ENCODE assay signal across 8 cellular contexts in genomic region chr6:49409951-49410542, GRCh38. TPM values are rescaled to one million over a fixed set of nuclear protein-coding genes. Genes with fewer than 3 reads are reported as not detected.
DNase-seq lines count a peak whose midpoint lies in the region; ATAC-seq, FAIRE-seq and TF ChIP-seq lines count a peak whose summit lies in the region.

No MANE protein-coding gene starts in this region.

- no peak overlapping the region for H3K27ac ChIP-seq in ACC112 (ENCODE audit: low read depth, low read length)
- no peak overlapping the region for H3K27ac ChIP-seq in iPS DF 6.9 (ENCODE audit: low read length)
- no peak overlapping the region for H3K27ac ChIP-seq in spleen

- TF ChIP-seq POLR2A in spleen (IDR thresholded peaks at IDR 0.05) = no peak

- no peaks in the 10 kb centered on the region for H3K79me2 ChIP-seq in ACC112 (ENCODE audit: control insufficient read depth, insufficient read depth, low read length, unreplicated experiment)

- in situ Hi-C loops in astrocyte of the spinal cord (cut with HindIII; ENCODE audit: low sequenced_read_pairs) = no loop called here

- no peaks in the 10 kb centered on the region for H3K27me3 ChIP-seq in ACC112 (ENCODE audit: insufficient read depth, low read length)
- H3K27me3 ChIP-seq in iPS DF 6.9 (ENCODE audit: control insufficient read depth, insufficient read depth, low read length) = no peaks in the 10 kb centered on the region; the same call in 1 of the 2 replicates
- no peaks in the 10 kb centered on the region for H3K27me3 ChIP-seq in spleen (replicated peaks in 1 of 7)

- intact Hi-C loops in spleen (cut with DNase I; ENCODE audit: low total_unique reads) = no loop called here

- no peaks in the 10 kb centered on the region for H3K4me1 ChIP-seq in ACC112 (ENCODE audit: control insufficient read depth, insufficient read depth, low read length, unreplicated experiment)
- H3K4me1 ChIP-seq in iPS DF 6.9 (ENCODE audit: control insufficient read depth, insufficient read depth, low read length) = peaks cover 1% of the 10 kb centered on the region; the same call in 1 of the 2 replicates
- H3K4me1 ChIP-seq in spleen = no peaks in the 10 kb centered on the region

- no peaks in the 10 kb centered on the region for H3K36me3 ChIP-seq in ACC112 (ENCODE audit: insufficient read depth, low read length)
- H3K36me3 ChIP-seq in iPS DF 6.9 (ENCODE audit: control insufficient read depth, insufficient read depth, low read length) = no peaks in the 10 kb centered on the region
- no peaks in the 10 kb centered on the region for H3K36me3 ChIP-seq in spleen

- DNase-seq in GM18507 (ENCODE audit: extremely low spot score, insufficient read length, low read depth) (peak; percentile 5), NCI-H187 (lab: John Stamatoyannopoulos, UW) (peak; percentile 21 to 26), T1000 (lab: John Stamatoyannopoulos, UW) (peak; percentile 73), astrocyte of the spinal cord (ENCODE audit: low read depth, low spot score) (peak; percentile 60), iPS DF 6.9 (ENCODE audit: low read depth, low spot score) (peak; percentile 58), spleen (no peak)

- WGBS in iPS DF 6.9 (ENCODE audit: insufficient coverage, insufficient read length) = no CpG with 5 or more reads among the region's 9 CpGs
- WGBS in spleen, 5 donors = 24 to 34% (median 27%) methylated on average over 9 of the region's 9 CpGs

- FAIRE-seq in GM18507 (lab: Jason Lieb, UNC) = peak; percentile 82

- H3K4me3 ChIP-seq in ACC112 (ENCODE audit: low read depth, low read length) (peak overlapping the region; percentile 37), astrocyte of the spinal cord (ENCODE audit: low read depth, low read length) (no peak overlapping the region), iPS DF 6.9 (ENCODE audit: low read length) (no peak overlapping the region), spleen (no peak overlapping the region)

- peak overlapping the region; percentile 73 for H2AFZ ChIP-seq in ACC112 (ENCODE audit: low read length, unreplicated experiment)

- ATAC-seq in HG02938 (IDR thresholded peaks at IDR 0.05; ENCODE audit: unreplicated experiment) = peak; percentile 93

- H3K9me3 ChIP-seq in iPS DF 6.9 (ENCODE audit: control insufficient read depth, insufficient read depth, low read length) (no peaks in the 10 kb centered on the region; the same call in 1 of the 2 replicates), spleen (no peaks in the 10 kb centered on the region)

- TF ChIP-seq CTCF in astrocyte of the spinal cord (IDR thresholded peaks at IDR 0.05; ENCODE audit: low read depth, low read length) (peak; percentile 93), spleen (IDR thresholded peaks at IDR 0.05 in 8 of 11, conservative IDR thresholded peaks at IDR 0.05 in 3 of 11) (peak; percentile 23 to 85 (median 73))

RNA-seq across cellular contexts. Expression of gene MMUT, which starts 53.0 kb away (rescaled TPM):
- total RNA-seq in spleen = 10 to 100 TPM in 5 of 7 donors, 1 to 10 TPM in 2; 9.5 to 16.6 (median 13.4) TPM
- polyA plus RNA-seq in spleen = 1 to 10 TPM; 6.2 to 7.4 (median 6.5) TPM

RNA-seq across cellular contexts. Expression of gene CENPQ, which starts 53.1 kb away (rescaled TPM):
- 1 to 10 TPM; 3.8 to 8.4 (median 5.3) TPM for total RNA-seq in spleen
- polyA plus RNA-seq in spleen = 1 to 10 TPM; 4.9 to 9.6 (median 7.5) TPM
